ENCODE assay signal across 19 cellular contexts in genomic region chr4:92447265-92447905, GRCh38.
"Had no signal": no experiment of that assay in that cellular context is flagged by ENCODE, and none has a peak within 500 bp of the region (broad histone marks: within the 10 kb centered on the region; RNA-seq: fewer than 3 reads in every experiment).

No MANE protein-coding gene starts in this region.

- H3K4me1 ChIP-seq: stomach, testis, upper lobe of left lung had no signal

- ATAC-seq: mucosa of descending colon; naive thymus-derived CD4-positive, alpha-beta T cell had no signal

- H3K4me3 Mint-ChIP-seq: activated B cell treated with CpG ODN at 0.5 μM for 24 hours; activated CD4-positive, alpha-beta T cell treated with anti-CD3 and anti-CD28 coated beads, Interleukin-2, amount 10 ng/mL, durations not matched to agents 7 days and 5 days; activated naive CD8-positive, alpha-beta T cell treated with anti-CD3 and anti-CD28 coated beads for 36 hours; brain; endodermal cell; naive thymus-derived CD4-positive, alpha-beta T cell had no signal

- H3K27me3 Mint-ChIP-seq: activated B cell treated with CpG ODN at 0.5 μM for 24 hours; activated CD4-positive, alpha-beta T cell treated with anti-CD3 and anti-CD28 coated beads, Interleukin-2, amount 10 ng/mL, durations not matched to agents 7 days and 5 days; activated naive CD8-positive, alpha-beta T cell treated with anti-CD3 and anti-CD28 coated beads for 36 hours; brain; naive thymus-derived CD4-positive, alpha-beta T cell had no signal

- H3K27me3 ChIP-seq: ovary, stomach, testis, upper lobe of left lung had no signal

- H3K4me1 Mint-ChIP-seq: activated B cell treated with CpG ODN at 0.5 μM for 24 hours; activated CD4-positive, alpha-beta T cell treated with anti-CD3 and anti-CD28 coated beads, Interleukin-2, amount 10 ng/mL, durations not matched to agents 7 days and 5 days; activated naive CD8-positive, alpha-beta T cell treated with anti-CD3 and anti-CD28 coated beads for 36 hours; naive thymus-derived CD4-positive, alpha-beta T cell had no signal

- H3K36me3 Mint-ChIP-seq: activated naive CD8-positive, alpha-beta T cell treated with anti-CD3 and anti-CD28 coated beads for 36 hours; brain; naive thymus-derived CD4-positive, alpha-beta T cell had no signal

- H3K9me3 ChIP-seq: mucosa of descending colon, ovary, stomach, testis, upper lobe of left lung had no signal

- DNase-seq: activated B cell treated with CpG ODN at 0.5 μM for 24 hours; activated CD4-positive, alpha-beta T cell treated with anti-CD3 and anti-CD28 coated beads, Interleukin-2, amount 10 ng/mL, durations not matched to agents 7 days and 5 days; activated CD8-positive, alpha-beta memory T cell treated with anti-CD3 and anti-CD28 coated beads for 24 hours; activated gamma-delta T cell treated with Interleukin-2 at 50 U/mL for 16 hours; activated naive CD8-positive, alpha-beta T cell treated with anti-CD3 and anti-CD28 coated beads for 36 hours; endodermal cell; erythroblast; hypothalamus; kidney glomerular epithelial cell; mucosa of descending colon; naive thymus-derived CD4-positive, alpha-beta T cell; ovary; stimulated activated CD4-positive, alpha-beta T cell treated with anti-CD3 and anti-CD28 coated beads, Interleukin-12 subunit alpha, Interleukin-12 subunit beta, amount 100 ng/mL, for 4 hours; stimulated activated CD4-positive, alpha-beta T cell treated with anti-CD3 and anti-CD28 coated beads, Interleukin-2, amount 100 ng/mL, for 24 hours; stomach; T-helper 2 cell; testis; upper lobe of left lung had no signal

- H3K27ac Mint-ChIP-seq: activated B cell treated with CpG ODN at 0.5 μM for 24 hours; activated CD4-positive, alpha-beta T cell treated with anti-CD3 and anti-CD28 coated beads, Interleukin-2, amount 10 ng/mL, durations not matched to agents 7 days and 5 days; activated naive CD8-positive, alpha-beta T cell treated with anti-CD3 and anti-CD28 coated beads for 36 hours; brain; endodermal cell; naive thymus-derived CD4-positive, alpha-beta T cell had no signal

- H3K9me3 Mint-ChIP-seq: activated CD4-positive, alpha-beta T cell treated with anti-CD3 and anti-CD28 coated beads, Interleukin-2, amount 10 ng/mL, durations not matched to agents 7 days and 5 days; endodermal cell had no signal

- H3K36me3 ChIP-seq: ovary, stomach, upper lobe of left lung had no signal

- H3K4me3 ChIP-seq: mucosa of descending colon, ovary, stomach, testis, upper lobe of left lung had no signal

- H3K27ac ChIP-seq: ovary, stomach, testis, upper lobe of left lung had no signal
